ENCODE assay signal across 8 cellular contexts in genomic region chr5:138491284-138491648, GRCh38. TPM values are rescaled to one million over a fixed set of nuclear protein-coding genes. Genes with fewer than 3 reads are reported as not detected.
A peak's percentile ranks its signal among the peaks of the same experiment; 100 is the strongest.
DNase-seq lines count a peak whose midpoint lies in the region; ATAC-seq and TF ChIP-seq lines count a peak whose summit lies in the region.
"Had no signal": no experiment of that assay in that cellular context is flagged by ENCODE, and none has a peak within 500 bp of the region (broad histone marks: within the 10 kb centered on the region; RNA-seq: fewer than 3 reads in every experiment).

No MANE protein-coding gene starts in this region.

- intact Hi-C loops in sigmoid colon (cut with DNase I): no loop called here

- H3K27me3 ChIP-seq in GM23248 (replicated peaks; ENCODE audit: insufficient read depth) (no peaks in the 10 kb centered on the region), sigmoid colon (peaks cover 0 to 21% (median 6%) of the 10 kb centered on the region in 3 donors)
- H3K27me3 ChIP-seq: adrenal gland had no signal

- ATAC-seq in GM18520 (IDR thresholded peaks at IDR 0.05; ENCODE audit: unreplicated experiment): no peak

- WGBS in GM23248 (ENCODE audit: low coverage in 1 of 2, low lambda C conversion rate in 2 of 2, missing lambda C conversion rate in 2 of 2), 2 experiments: 37 to 43% methylated on average over 11 of the region's 11 CpGs
- 18 to 52% methylated on average over 11 of the region's 11 CpGs for WGBS in sigmoid colon, 2 donors

- no peaks in the 10 kb centered on the region for H4K20me1 ChIP-seq in GM23248 (ENCODE audit: insufficient read depth)

- H3K36me3 ChIP-seq in GM23248 (ENCODE audit: low read depth) (no peaks in the 10 kb centered on the region), sigmoid colon (no peaks in the 10 kb centered on the region)
- H3K36me3 ChIP-seq: adrenal gland had no signal

- TF ChIP-seq CTCF in fibroblast of the aortic adventitia (IDR thresholded peaks at IDR 0.05; ENCODE audit: insufficient read depth, low read length) (no peak), sigmoid colon (IDR thresholded peaks at IDR 0.05) (no peak)

- H3K9me3 ChIP-seq in GM23248 (ENCODE audit: low read depth): no peaks in the 10 kb centered on the region
- no peaks in the 10 kb centered on the region for H3K9me3 ChIP-seq in sigmoid colon
- H3K9me3 ChIP-seq: adrenal gland had no signal

- DNase-seq in GM23248 (no peak), RKO (ENCODE audit: low spot score) (peak; percentile 37), fibroblast of the aortic adventitia (ENCODE audit: low read depth) (no peak), sigmoid colon (no peak), GM03348 (ENCODE audit: low spot score) (no peak), HK-2 (ENCODE audit: unreplicated experiment) (no peak)

- peak overlapping the region; percentile 75 for H3K4me2 ChIP-seq in GM23248 (ENCODE audit: unreplicated experiment)

- TF ChIP-seq EP300 in sigmoid colon (IDR thresholded peaks at IDR 0.05): no peak

- no peaks in the 10 kb centered on the region for H3K9me2 ChIP-seq in GM23248 (ENCODE audit: insufficient read depth)

- H3K4me1 ChIP-seq in GM23248 (ENCODE audit: insufficient read depth) (peaks cover 46% of the 10 kb centered on the region), sigmoid colon (peaks cover 0 to 21% (median 19%) of the 10 kb centered on the region in 4 donors)

- no peak for TF ChIP-seq POLR2A in sigmoid colon (IDR thresholded peaks at IDR 0.05)

- H2AFZ ChIP-seq in GM23248: peak overlapping the region; percentile 81

- H3K4me3 ChIP-seq in GM23248 (peak overlapping the region; percentile 77), fibroblast of the aortic adventitia (ENCODE audit: low read depth, low read length) (peak overlapping the region; percentile 71), sigmoid colon (peak overlapping the region; percentile 34 to 59 (median 58))

- no peaks in the 10 kb centered on the region for H3K79me2 ChIP-seq in GM23248 (ENCODE audit: insufficient read depth)

- in situ Hi-C loops in GM23248 (cut with MboI): no loop called here

- H3K9ac ChIP-seq in GM23248: peak overlapping the region; percentile 69

- H3K27ac ChIP-seq in GM23248 (no peak overlapping the region), sigmoid colon (peak overlapping the region in 2 of 4 donors; percentile 50 to 75)
- H3K27ac ChIP-seq: adrenal gland had no signal

- peaks cover 23% of the 10 kb centered on the region; the same call in 1 of the 2 replicates for H3F3A ChIP-seq in GM23248 (ENCODE audit: insufficient read depth)

RNA-seq across cellular contexts. Expression of gene EGR1, which starts 26.0 kb away (rescaled TPM):
- total RNA-seq in GM23248 (2014; rRNA removed; shearing (Covaris generic)): 14.3 and 19.0 TPM in 2 replicates
- 161 and 170 TPM in 2 replicates for polyA plus RNA-seq in GM23248 (2016; fragmentation: Nextera tagmentation; extraction: Ambion mirVana)
- 1.6 and 6.3 TPM in 2 replicates for total RNA-seq in fibroblast of the aortic adventitia (ENCODE audit: low replicate concordance)
- total RNA-seq in sigmoid colon: 100 to 1,000 TPM in 1 of 4 donors, 10 to 100 TPM in 3; 18.5 to 146 (median 62.0) TPM
- polyA plus RNA-seq in sigmoid colon: 10 to 100 TPM; 17.6 to 85.0 (median 69.1) TPM

RNA-seq across cellular contexts. Expression of gene ETF1, which starts 51.8 kb away (rescaled TPM):
- total RNA-seq in GM23248 (2014; rRNA removed; shearing (Covaris generic)): 124 and 136 TPM in 2 replicates
- polyA plus RNA-seq in GM23248 (2016; fragmentation: Nextera tagmentation; extraction: Ambion mirVana): 74.1 and 76.0 TPM in 2 replicates
- 72.0 and 112 TPM in 2 replicates for total RNA-seq in fibroblast of the aortic adventitia (ENCODE audit: low replicate concordance)
- total RNA-seq in sigmoid colon: 100 to 1,000 TPM in 2 of 4 donors, 10 to 100 TPM in 2; 67.0 to 117 (median 106) TPM
- polyA plus RNA-seq in sigmoid colon: 10 to 100 TPM; 49.9 to 62.0 (median 58.4) TPM

RNA-seq across cellular contexts. Expression of gene REEP2, which starts 52.4 kb away (rescaled TPM):
- 4.4 and 5.0 TPM in 2 replicates for total RNA-seq in GM23248 (2014; rRNA removed; shearing (Covaris generic))
- 8.6 and 9.4 TPM in 2 replicates for polyA plus RNA-seq in GM23248 (2016; fragmentation: Nextera tagmentation; extraction: Ambion mirVana)
- 1.1 and 6.1 TPM in 2 replicates for total RNA-seq in fibroblast of the aortic adventitia (ENCODE audit: low replicate concordance)
- 10 to 100 TPM in 3 of 4 donors, 1 to 10 TPM in 1; 7.7 to 24.6 (median 14.8) TPM for total RNA-seq in sigmoid colon
- polyA plus RNA-seq in sigmoid colon: 1 to 10 TPM in 2 of 3 donors, under 1 TPM in 1; 0.92 to 4.8 (median 3.7) TPM
